In the genomic region with DNA sequence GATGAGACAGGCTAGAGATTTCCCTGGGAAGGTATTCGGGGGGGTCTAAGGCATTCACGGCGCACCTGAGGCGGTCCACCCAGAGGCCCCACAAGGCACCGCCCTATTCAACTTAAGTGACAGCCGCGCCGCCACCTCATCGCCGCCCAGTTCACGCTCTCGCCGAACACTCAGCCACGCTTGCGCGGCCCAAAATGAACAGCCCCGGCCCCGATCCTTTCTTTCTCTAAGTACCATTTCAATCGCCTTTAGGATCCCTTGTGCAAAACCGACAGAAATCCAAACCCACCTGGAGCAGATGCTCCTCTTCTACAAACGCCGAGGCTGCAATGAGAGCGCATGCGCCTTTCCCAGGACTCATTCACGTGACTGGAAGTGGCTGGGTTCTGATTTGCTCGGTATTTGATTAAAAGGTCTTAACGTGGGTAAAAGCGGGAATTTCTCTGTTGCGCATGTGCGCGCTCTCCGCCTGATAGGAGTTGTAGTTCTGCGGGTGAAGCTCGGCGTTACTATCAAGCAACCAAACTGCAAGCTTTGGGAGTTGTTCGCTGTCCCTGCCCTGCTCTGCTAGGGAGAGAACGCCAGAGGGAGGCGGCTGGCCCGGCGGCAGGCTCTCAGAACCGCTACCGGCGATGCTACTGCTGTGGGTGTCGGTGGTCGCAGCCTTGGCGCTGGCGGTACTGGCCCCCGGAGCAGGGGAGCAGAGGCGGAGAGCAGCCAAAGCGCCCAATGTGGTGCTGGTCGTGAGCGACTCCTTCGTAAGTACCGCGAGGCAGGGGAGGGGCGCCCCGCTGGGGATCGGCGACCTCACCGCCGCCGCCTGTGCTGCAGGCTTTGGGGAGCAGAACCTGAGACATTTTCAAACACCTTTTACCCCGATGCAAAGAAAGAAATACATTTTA, we compare ENCODE assay signal across 1 cellular context.
A peak's percentile ranks its signal among the peaks of the same experiment; 100 is the strongest.
TF ChIP-seq lines count a peak whose summit lies in the region.

A gene with protein sequence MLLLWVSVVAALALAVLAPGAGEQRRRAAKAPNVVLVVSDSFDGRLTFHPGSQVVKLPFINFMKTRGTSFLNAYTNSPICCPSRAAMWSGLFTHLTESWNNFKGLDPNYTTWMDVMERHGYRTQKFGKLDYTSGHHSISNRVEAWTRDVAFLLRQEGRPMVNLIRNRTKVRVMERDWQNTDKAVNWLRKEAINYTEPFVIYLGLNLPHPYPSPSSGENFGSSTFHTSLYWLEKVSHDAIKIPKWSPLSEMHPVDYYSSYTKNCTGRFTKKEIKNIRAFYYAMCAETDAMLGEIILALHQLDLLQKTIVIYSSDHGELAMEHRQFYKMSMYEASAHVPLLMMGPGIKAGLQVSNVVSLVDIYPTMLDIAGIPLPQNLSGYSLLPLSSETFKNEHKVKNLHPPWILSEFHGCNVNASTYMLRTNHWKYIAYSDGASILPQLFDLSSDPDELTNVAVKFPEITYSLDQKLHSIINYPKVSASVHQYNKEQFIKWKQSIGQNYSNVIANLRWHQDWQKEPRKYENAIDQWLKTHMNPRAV (plus strand): TSS at position 455 of the 902 bp plus-strand sequence. CDS start 178 bp downstream, at position 633.
SKIC3 (minus strand) TSS at position 331 of the 902 bp plus-strand sequence. CDS start 7,827 bp downstream, outside the sequence.

TF ChIP-seq in GM23338, 12 proteins besides CTCF, POLR2A, EP300 and RAD21 (continued from another document):
- TF ChIP-seq, protein P1, sequence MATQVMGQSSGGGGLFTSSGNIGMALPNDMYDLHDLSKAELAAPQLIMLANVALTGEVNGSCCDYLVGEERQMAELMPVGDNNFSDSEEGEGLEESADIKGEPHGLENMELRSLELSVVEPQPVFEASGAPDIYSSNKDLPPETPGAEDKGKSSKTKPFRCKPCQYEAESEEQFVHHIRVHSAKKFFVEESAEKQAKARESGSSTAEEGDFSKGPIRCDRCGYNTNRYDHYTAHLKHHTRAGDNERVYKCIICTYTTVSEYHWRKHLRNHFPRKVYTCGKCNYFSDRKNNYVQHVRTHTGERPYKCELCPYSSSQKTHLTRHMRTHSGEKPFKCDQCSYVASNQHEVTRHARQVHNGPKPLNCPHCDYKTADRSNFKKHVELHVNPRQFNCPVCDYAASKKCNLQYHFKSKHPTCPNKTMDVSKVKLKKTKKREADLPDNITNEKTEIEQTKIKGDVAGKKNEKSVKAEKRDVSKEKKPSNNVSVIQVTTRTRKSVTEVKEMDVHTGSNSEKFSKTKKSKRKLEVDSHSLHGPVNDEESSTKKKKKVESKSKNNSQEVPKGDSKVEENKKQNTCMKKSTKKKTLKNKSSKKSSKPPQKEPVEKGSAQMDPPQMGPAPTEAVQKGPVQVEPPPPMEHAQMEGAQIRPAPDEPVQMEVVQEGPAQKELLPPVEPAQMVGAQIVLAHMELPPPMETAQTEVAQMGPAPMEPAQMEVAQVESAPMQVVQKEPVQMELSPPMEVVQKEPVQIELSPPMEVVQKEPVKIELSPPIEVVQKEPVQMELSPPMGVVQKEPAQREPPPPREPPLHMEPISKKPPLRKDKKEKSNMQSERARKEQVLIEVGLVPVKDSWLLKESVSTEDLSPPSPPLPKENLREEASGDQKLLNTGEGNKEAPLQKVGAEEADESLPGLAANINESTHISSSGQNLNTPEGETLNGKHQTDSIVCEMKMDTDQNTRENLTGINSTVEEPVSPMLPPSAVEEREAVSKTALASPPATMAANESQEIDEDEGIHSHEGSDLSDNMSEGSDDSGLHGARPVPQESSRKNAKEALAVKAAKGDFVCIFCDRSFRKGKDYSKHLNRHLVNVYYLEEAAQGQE (IDR thresholded peaks at IDR 0.05; ENCODE audit: unreplicated experiment), result no peak
- TF ChIP-seq ETS1 (IDR thresholded peaks at IDR 0.05) (peak; percentile 93), POLR2AphosphoS5 (IDR thresholded peaks at IDR 0.05; ENCODE audit: low read depth) (peak; percentile 83), STAT1 (IDR thresholded peaks at IDR 0.05; ENCODE audit: unreplicated experiment) (no peak)
TF ChIP-seq in GM23338: peak in this region for 2.
